ENCODE assay signal across 8 cellular contexts in the genomic region with DNA sequence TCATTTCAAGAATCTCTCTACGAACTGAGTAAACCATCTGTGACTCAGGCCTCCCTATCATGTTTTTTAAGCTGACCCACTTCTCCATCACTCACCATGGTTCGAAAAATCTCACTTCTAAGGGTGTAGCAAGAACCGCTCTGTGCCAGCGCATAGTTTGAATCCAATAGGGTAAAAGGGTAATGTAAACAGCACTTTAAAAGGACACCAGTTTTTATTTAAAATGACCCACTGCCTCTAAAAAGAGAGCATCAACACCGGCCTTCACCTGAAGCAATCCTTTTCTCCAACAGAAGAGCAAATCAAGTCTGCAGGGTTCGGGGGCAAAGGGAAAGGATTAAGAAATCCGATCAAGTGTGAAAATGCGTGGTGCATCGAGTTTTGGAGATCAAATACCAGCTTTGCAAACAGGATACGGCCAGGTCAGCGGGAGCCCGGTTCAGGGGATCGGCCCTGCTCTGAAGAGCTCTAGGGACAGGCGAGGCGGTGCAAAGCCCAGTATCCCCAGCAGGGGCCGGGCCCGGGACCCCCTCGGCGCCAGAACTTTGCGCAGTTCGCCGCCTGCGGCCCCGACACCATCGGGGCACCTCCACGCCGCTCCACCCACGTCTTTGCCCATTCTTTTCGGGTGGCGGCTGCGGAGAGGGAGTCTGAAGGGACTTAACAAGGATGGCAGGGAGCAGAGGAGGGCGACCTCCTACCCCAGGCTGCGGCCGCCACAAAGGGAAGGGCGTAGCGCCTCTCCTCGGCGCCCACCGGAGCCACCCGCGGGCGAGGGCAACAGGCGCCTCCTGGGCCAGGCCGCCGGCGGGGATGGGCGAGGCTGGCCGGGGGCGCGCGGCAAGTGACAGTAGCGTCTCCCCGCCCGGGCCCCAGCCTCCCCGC. TPM values are rescaled to one million over a fixed set of nuclear protein-coding genes. Genes with fewer than 3 reads are reported as not detected.
A peak's percentile ranks its signal among the peaks of the same experiment; 100 is the strongest.
DNase-seq lines count a peak whose midpoint lies in the region; ATAC-seq, FAIRE-seq and TF ChIP-seq lines count a peak whose summit lies in the region.

No MANE protein-coding gene starts in this region.

- peaks cover 35% of the 10 kb centered on the region for H3K4me1 Mint-ChIP-seq in Calu3 (ENCODE audit: low read depth, unreplicated experiment)
- H3K4me1 Mint-ChIP-seq in astrocyte (ENCODE audit: low read depth, unreplicated experiment): peaks cover 22% of the 10 kb centered on the region

- peak; percentile 71 for DNase-seq in Calu3
- DNase-seq in SW480 (ENCODE audit: low spot score): peak; percentile 55
- DNase-seq in astrocyte (ENCODE audit: low read depth): peak; percentile 44
- DNase-seq in hepatocyte (ENCODE audit: low spot score): peak; percentile 81
- no peak for DNase-seq in GDM1 (lab: John Stamatoyannopoulos, UW)

- CTCF ChIA-PET in Calu3 (lab: Charles Lee): interaction anchor here (1.1 to 1.3 kb wide), 3 partner anchors 13 to 214 kb away, joined by 3 to 5 read pairs (median 4); partner anchors contain the start of gene DCLRE1C

- H3K9ac ChIP-seq in astrocyte (ENCODE audit: low read length) (peak overlapping the region; percentile 91), rectal smooth muscle tissue (ENCODE audit: low read length) (peak overlapping the region; percentile 77)

- H3K4me1 ChIP-seq in astrocyte (ENCODE audit: insufficient read depth, low read length) (peaks cover 13% of the 10 kb centered on the region), hepatocyte (ENCODE audit: insufficient read depth) (peaks cover 14% of the 10 kb centered on the region), rectal smooth muscle tissue (ENCODE audit: control insufficient read depth, insufficient read depth, low read length) (peaks cover 7% of the 10 kb centered on the region)

- BruUV-seq in Calu3 (replicated peaks; lab: Mats Ljungman, UMichigan): no TSS peak

- H3K27me3 ChIP-seq in astrocyte (ENCODE audit: insufficient read depth, low read length): no peaks in the 10 kb centered on the region
- no peaks in the 10 kb centered on the region for H3K27me3 ChIP-seq in hepatocyte
- no peaks in the 10 kb centered on the region for H3K27me3 ChIP-seq in rectal smooth muscle tissue (ENCODE audit: control insufficient read depth, insufficient read depth, low read length)

- peak overlapping the region; percentile 95 for H3K4me2 ChIP-seq in astrocyte (ENCODE audit: low read length)
- peak overlapping the region; percentile 92 for H3K4me2 ChIP-seq in hepatocyte

- TF ChIP-seq CTCF in Calu3 (IDR thresholded peaks at IDR 0.05; ENCODE audit: unreplicated experiment): peak; percentile 54
- TF ChIP-seq CTCF in astrocyte (IDR thresholded peaks at IDR 0.05; ENCODE audit: insufficient read depth, low read depth, low read length): peak; percentile 23
- TF ChIP-seq CTCF in hepatocyte (IDR thresholded peaks at IDR 0.05; ENCODE audit: poor library complexity): peak; percentile 43

- H3K9me3 ChIP-seq in astrocyte (ENCODE audit: insufficient read depth, low read depth, low read length): no peaks in the 10 kb centered on the region
- no peaks in the 10 kb centered on the region for H3K9me3 ChIP-seq in hepatocyte (ENCODE audit: low read depth)

- peaks cover 30% of the 10 kb centered on the region for H4K20me1 ChIP-seq in astrocyte (ENCODE audit: insufficient read depth, low read length)
- no peaks in the 10 kb centered on the region for H4K20me1 ChIP-seq in hepatocyte (ENCODE audit: insufficient read depth, poor library complexity, severe bottlenecking)

- H3K9me2 ChIP-seq in hepatocyte (replicated peaks; ENCODE audit: insufficient read depth): no peaks in the 10 kb centered on the region

- H3K4me3 ChIP-seq in astrocyte (ENCODE audit: insufficient read depth, low read depth, low read length) (peak overlapping the region; percentile 82), hepatocyte (peak overlapping the region; percentile 98), rectal smooth muscle tissue (ENCODE audit: low read length) (peak overlapping the region; percentile 93)

- H3K27ac ChIP-seq in astrocyte (ENCODE audit: low read depth, low read length): peak overlapping the region; percentile 67
- H3K27ac ChIP-seq in hepatocyte: peak overlapping the region; percentile 99
- peak overlapping the region; percentile 91 for H3K27ac ChIP-seq in rectal smooth muscle tissue (ENCODE audit: low read depth, low read length)

- WGBS in hepatocyte (ENCODE audit: low lambda C conversion rate, missing lambda C conversion rate): 2% methylated on average over 34 of the region's 55 CpGs

- H3K36me3 Mint-ChIP-seq in Calu3 (ENCODE audit: insufficient read depth, unreplicated experiment) (peaks cover 15% of the 10 kb centered on the region), astrocyte (ENCODE audit: low read depth, unreplicated experiment) (no peaks in the 10 kb centered on the region)

- H2AFZ ChIP-seq in astrocyte (ENCODE audit: low read depth, low read length) (peak overlapping the region; percentile 54), hepatocyte (peak overlapping the region; percentile 79)

- H3K36me3 ChIP-seq in astrocyte (ENCODE audit: insufficient read depth, low read length): no peaks in the 10 kb centered on the region
- no peaks in the 10 kb centered on the region for H3K36me3 ChIP-seq in hepatocyte (replicated peaks; ENCODE audit: insufficient read depth, low read depth)
- no peaks in the 10 kb centered on the region for H3K36me3 ChIP-seq in rectal smooth muscle tissue (ENCODE audit: control insufficient read depth, insufficient read depth, low read length)

- H3K4me3 Mint-ChIP-seq in Calu3 (ENCODE audit: low read depth, unreplicated experiment) (peak overlapping the region; percentile 99), astrocyte (ENCODE audit: unreplicated experiment) (peak overlapping the region; percentile 90)

- ATAC-seq in GM19463 (IDR thresholded peaks at IDR 0.05; ENCODE audit: unreplicated experiment) (peak; percentile 39), HG03521 (IDR thresholded peaks at IDR 0.05; ENCODE audit: unreplicated experiment) (peak; percentile 30)

- peaks cover 51% of the 10 kb centered on the region for H3K79me2 ChIP-seq in astrocyte (ENCODE audit: insufficient read depth, low read length)
- peaks cover 46% of the 10 kb centered on the region for H3K79me2 ChIP-seq in hepatocyte

- H3K27me3 Mint-ChIP-seq in Calu3 (ENCODE audit: unreplicated experiment) (no peaks in the 10 kb centered on the region), astrocyte (ENCODE audit: low read depth, unreplicated experiment) (no peaks in the 10 kb centered on the region)

- H3K27ac Mint-ChIP-seq in Calu3 (ENCODE audit: unreplicated experiment) (peak overlapping the region; percentile 69), astrocyte (ENCODE audit: unreplicated experiment) (peak overlapping the region; percentile 59)

- H3K9me3 Mint-ChIP-seq in Calu3 (ENCODE audit: low read depth, unreplicated experiment) (no peaks in the 10 kb centered on the region), astrocyte (ENCODE audit: unreplicated experiment) (no peaks in the 10 kb centered on the region)

- intact Hi-C loops in Calu3 (cut with micrococcal nuclease; ENCODE audit: unreplicated experiment): no loop called here

- FAIRE-seq in astrocyte (lab: Jason Lieb, UNC): no peak

RNA-seq across cellular contexts. Expression of gene NMT2, which starts 0.8 kb away (rescaled TPM):
- 7.5 and 8.6 TPM in 2 replicates for total RNA-seq in Calu3 (2022)
- total RNA-seq in astrocyte: 20.9 and 22.1 TPM in 2 replicates
- 21.3 and 23.4 TPM in 2 replicates for total RNA-seq in hepatocyte
- polyA plus RNA-seq in hepatocyte: 14.7 and 15.0 TPM in 2 replicates
